16 cellular contexts compared by ENCODE assay signal in genomic region chr3:55189359-55189801, GRCh38.
DNase-seq lines count a peak whose midpoint lies in the region; ATAC-seq and TF ChIP-seq lines count a peak whose summit lies in the region.
"Had no signal": no experiment of that assay in that cellular context is flagged by ENCODE, and none has a peak within 500 bp of the region (broad histone marks: within the 10 kb centered on the region; RNA-seq: fewer than 3 reads in every experiment).

No MANE protein-coding gene starts in this region.

- H3K27ac ChIP-seq in HUES6 (ENCODE audit: low read depth, low read length): peak overlapping the region; percentile 54; the same call in 1 of the 2 replicates
- H3K27ac ChIP-seq: vagina had no signal

- H3K4me3 Mint-ChIP-seq in chondrocyte (ENCODE audit: unreplicated experiment): no peak overlapping the region
- H3K4me3 Mint-ChIP-seq: activated T-cell treated with anti-CD3 and anti-CD28 coated beads, Interleukin-2, amount 50 U/mL, for 24 hours; nephron had no signal

- no peak for TF ChIP-seq CTCF in chondrocyte (IDR thresholded peaks at IDR 0.05)

- H3K36me3 ChIP-seq in HUES6 (ENCODE audit: control insufficient read depth, insufficient read depth, low read length): no peaks in the 10 kb centered on the region
- H3K36me3 ChIP-seq: vagina had no signal

- H3K36me3 Mint-ChIP-seq in chondrocyte (ENCODE audit: low read depth): peaks cover 3% of the 10 kb centered on the region

- no peak for ATAC-seq in HG02610 (IDR thresholded peaks at IDR 0.05; ENCODE audit: unreplicated experiment)
- no peak for ATAC-seq in HG03108 (IDR thresholded peaks at IDR 0.05; ENCODE audit: unreplicated experiment)
- no peak for ATAC-seq in GM21515 (IDR thresholded peaks at IDR 0.05; ENCODE audit: unreplicated experiment)

- DNase-seq in AG20443 (ENCODE audit: low spot score) (peak; percentile 47), chondrocyte (ENCODE audit: low spot score) (no peak), islet precursor cell (peak; percentile 95), amniotic stem cell (lab: John Stamatoyannopoulos, UW) (no peak)
- DNase-seq: activated CD4-positive, alpha-beta T cell treated with anti-CD3 and anti-CD28 coated beads for 1 hour; activated T-cell treated with anti-CD3 and anti-CD28 coated beads, Interleukin-2, amount 50 U/mL, for 24 hours; anterior cingulate cortex; C1 segment of cervical spinal cord; NCI-H1092; NCI-H748 treated with DMSO at 0.1 percent for 48 hours had no signal

- peaks cover 20% of the 10 kb centered on the region for H3K4me1 ChIP-seq in HUES6 (ENCODE audit: control insufficient read depth, insufficient read depth, low read length)
- H3K4me1 ChIP-seq: vagina had no signal

- peak overlapping the region; percentile 72 for H3K27ac Mint-ChIP-seq in chondrocyte (ENCODE audit: unreplicated experiment)
- H3K27ac Mint-ChIP-seq: activated T-cell treated with anti-CD3 and anti-CD28 coated beads, Interleukin-2, amount 50 U/mL, for 24 hours; nephron had no signal

- H3K9me3 Mint-ChIP-seq in chondrocyte (ENCODE audit: low read depth): peaks cover 8% of the 10 kb centered on the region
- H3K9me3 Mint-ChIP-seq: nephron had no signal

- peak overlapping the region; percentile 2; the same call in 1 of the 2 replicates for H3K4me3 ChIP-seq in HUES6 (ENCODE audit: low read depth, low read length)
- H3K4me3 ChIP-seq: vagina had no signal

- peaks cover 2% of the 10 kb centered on the region; the same call in 1 of the 2 replicates for H3K9me3 ChIP-seq in HUES6 (ENCODE audit: control insufficient read depth, insufficient read depth, low read depth, low read length)
- H3K9me3 ChIP-seq: vagina had no signal

- peak overlapping the region; percentile 46 for H3K9ac ChIP-seq in HUES6 (ENCODE audit: low read length)

- peaks cover 34% of the 10 kb centered on the region for H3K4me1 Mint-ChIP-seq in chondrocyte (ENCODE audit: low read depth)

- H3K27me3 Mint-ChIP-seq in chondrocyte (ENCODE audit: low read depth): no peaks in the 10 kb centered on the region
- H3K27me3 Mint-ChIP-seq: activated T-cell treated with anti-CD3 and anti-CD28 coated beads, Interleukin-2, amount 50 U/mL, for 24 hours had no signal

- H3K27me3 ChIP-seq in HUES6 (ENCODE audit: control insufficient read depth, insufficient read depth, low read length): no peaks in the 10 kb centered on the region
- H3K27me3 ChIP-seq: vagina had no signal

Comparison
In these comparisons a context has a peak if more than half of its experiments do, and no peak if none do; other contexts are left out.
1. DNase-seq: peak in AG20443 (single experiment) and islet precursor cell (single experiment); none in chondrocyte (single experiment) and amniotic stem cell (single experiment).